In the genomic region with DNA sequence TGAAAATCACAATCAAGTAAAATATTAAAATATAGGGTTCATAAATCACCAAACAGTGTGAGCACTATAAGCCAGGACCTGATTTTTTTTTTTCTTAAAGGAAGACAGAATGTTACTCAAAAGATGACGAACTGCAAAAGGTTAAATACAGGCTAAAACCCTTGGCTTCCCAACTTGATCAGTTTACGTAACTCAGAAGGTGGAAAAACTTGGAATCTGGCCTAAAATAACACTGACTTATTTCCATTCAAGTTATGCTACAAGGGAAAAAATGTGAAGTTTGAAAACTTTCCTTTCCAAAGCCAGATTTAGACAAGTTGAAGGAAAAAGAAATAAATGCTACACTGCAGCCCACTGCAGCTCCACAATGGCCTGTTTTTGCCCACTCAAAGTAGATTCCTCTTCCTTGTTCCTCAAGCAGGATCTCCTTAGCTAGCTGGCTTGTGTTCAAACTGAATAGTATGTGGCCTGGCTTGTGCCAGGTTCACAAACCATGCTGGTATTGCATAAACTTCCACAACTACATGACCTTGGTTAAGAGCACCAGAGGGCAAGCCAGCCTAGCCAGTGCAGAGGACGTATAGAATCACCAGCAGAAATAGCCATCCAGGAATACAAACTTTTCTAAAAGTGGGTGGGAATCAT, we compare ENCODE assay signal across 1 cellular context.
A peak's percentile ranks its signal among the peaks of the same experiment; 100 is the strongest.
TF ChIP-seq lines count a peak whose summit lies in the region.

No MANE protein-coding gene starts in this region.

TF ChIP-seq in HepG2, 621 proteins besides CTCF, POLR2A, EP300 and RAD21 (continued from another document and continues in another):
- TF ChIP-seq RXRB (CRISPR knock-in tag; IDR thresholded peaks at IDR 0.05; ENCODE audit: borderline replicate concordance) (peak; percentile 89), RERE (CRISPR knock-in tag; IDR thresholded peaks at IDR 0.05; ENCODE audit: low read depth) (0 out of 2 replicates have a peak, but pooled peaks have one; percentile 26), HDAC2 (CRISPR knock-in tag; IDR thresholded peaks at IDR 0.05) (peak; percentile 54; the same call in 1 of the 2 replicates), MNT (IDR thresholded peaks at IDR 0.05) (0 out of 2 replicates have a peak, but pooled peaks have one; percentile 5), PHF21A (CRISPR knock-in tag; IDR thresholded peaks at IDR 0.05) (peak; percentile 56; the same call in 1 of the 2 replicates), NR2F2 (IDR thresholded peaks at IDR 0.05; ENCODE audit: borderline replicate concordance, low read depth) (0 out of 2 replicates have a peak, but pooled peaks have one; percentile 31), NR2F6 (IDR thresholded peaks at IDR 0.05) (peak; percentile 34), NR2F6 (CRISPR knock-in tag; IDR thresholded peaks at IDR 0.05) (peak; percentile 68), SIN3A (IDR thresholded peaks at IDR 0.05; ENCODE audit: borderline replicate concordance, low read depth, low read length) (no peak), SOX6 (IDR thresholded peaks at IDR 0.05) (no peak), SOX6 (CRISPR knock-in tag; IDR thresholded peaks at IDR 0.05) (peak; percentile 73), ZSCAN22 (CRISPR knock-in tag; IDR thresholded peaks at IDR 0.05) (no peak), ZNF30 (CRISPR knock-in tag; IDR thresholded peaks at IDR 0.05) (no peak), RARA (CRISPR knock-in tag; IDR thresholded peaks at IDR 0.05) (peak; percentile 84), AKAP8 (CRISPR knock-in tag; IDR thresholded peaks at IDR 0.05) (no peak), ZNF264 (CRISPR knock-in tag; IDR thresholded peaks at IDR 0.05) (peak; percentile 65; the same call in 1 of the 2 replicates), ZFY (CRISPR knock-in tag; IDR thresholded peaks at IDR 0.05) (peak; percentile 41; the same call in 1 of the 2 replicates), POGZ (CRISPR knock-in tag; IDR thresholded peaks at IDR 0.05) (peak; percentile 34), ZMYM4 (CRISPR knock-in tag; IDR thresholded peaks at IDR 0.05) (peak; percentile 48; the same call in 1 of the 2 replicates), ZSCAN21 (CRISPR knock-in tag; IDR thresholded peaks at IDR 0.05; ENCODE audit: borderline replicate concordance) (no peak), TAF15 (IDR thresholded peaks at IDR 0.05; ENCODE audit: low read depth, low read length, poor library complexity, severe bottlenecking) (no peak), ZBTB7B (CRISPR knock-in tag; IDR thresholded peaks at IDR 0.05) (no peak), NCOR1 (IDR thresholded peaks at IDR 0.05; ENCODE audit: borderline replicate concordance, low read length) (0 out of 2 replicates have a peak, but pooled peaks have one; percentile 20), TEAD3 (CRISPR knock-in tag; optimal IDR thresholded peaks at IDR 0.05; ENCODE audit: borderline replicate concordance) (peak; percentile 66), SAP130 (CRISPR knock-in tag; IDR thresholded peaks at IDR 0.05; ENCODE audit: low read depth) (peak; percentile 62), ZFP37 (CRISPR knock-in tag; IDR thresholded peaks at IDR 0.05; ENCODE audit: borderline replicate concordance) (no peak), ZNF160 (CRISPR knock-in tag; IDR thresholded peaks at IDR 0.05) (no peak), DMAP1 (CRISPR knock-in tag; IDR thresholded peaks at IDR 0.05) (peak; percentile 37), NR2F1 (CRISPR knock-in tag; IDR thresholded peaks at IDR 0.05) (peak in 1 of 2 experiments; percentile 30; a peak in 1 of 4 replicates), ZNF496 (CRISPR knock-in tag; IDR thresholded peaks at IDR 0.05; ENCODE audit: insufficient replicate concordance) (no peak), CEBPB (IDR thresholded peaks at IDR 0.05; ENCODE audit: borderline replicate concordance, low read depth, low read length) (peak; percentile 86), ZNF644 (CRISPR knock-in tag; IDR thresholded peaks at IDR 0.05; ENCODE audit: low read depth) (peak; percentile 76), ZNF614 (CRISPR knock-in tag; IDR thresholded peaks at IDR 0.05; ENCODE audit: borderline replicate concordance) (0 out of 2 replicates have a peak, but pooled peaks have one; percentile 27)
- TF ChIP-seq, protein P1, sequence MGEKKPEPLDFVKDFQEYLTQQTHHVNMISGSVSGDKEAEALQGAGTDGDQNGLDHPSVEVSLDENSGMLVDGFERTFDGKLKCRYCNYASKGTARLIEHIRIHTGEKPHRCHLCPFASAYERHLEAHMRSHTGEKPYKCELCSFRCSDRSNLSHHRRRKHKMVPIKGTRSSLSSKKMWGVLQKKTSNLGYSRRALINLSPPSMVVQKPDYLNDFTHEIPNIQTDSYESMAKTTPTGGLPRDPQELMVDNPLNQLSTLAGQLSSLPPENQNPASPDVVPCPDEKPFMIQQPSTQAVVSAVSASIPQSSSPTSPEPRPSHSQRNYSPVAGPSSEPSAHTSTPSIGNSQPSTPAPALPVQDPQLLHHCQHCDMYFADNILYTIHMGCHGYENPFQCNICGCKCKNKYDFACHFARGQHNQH (CRISPR knock-in tag; IDR thresholded peaks at IDR 0.05), result peak; percentile 49; the same call in 1 of the 2 replicates
- TF ChIP-seq, protein P2, sequence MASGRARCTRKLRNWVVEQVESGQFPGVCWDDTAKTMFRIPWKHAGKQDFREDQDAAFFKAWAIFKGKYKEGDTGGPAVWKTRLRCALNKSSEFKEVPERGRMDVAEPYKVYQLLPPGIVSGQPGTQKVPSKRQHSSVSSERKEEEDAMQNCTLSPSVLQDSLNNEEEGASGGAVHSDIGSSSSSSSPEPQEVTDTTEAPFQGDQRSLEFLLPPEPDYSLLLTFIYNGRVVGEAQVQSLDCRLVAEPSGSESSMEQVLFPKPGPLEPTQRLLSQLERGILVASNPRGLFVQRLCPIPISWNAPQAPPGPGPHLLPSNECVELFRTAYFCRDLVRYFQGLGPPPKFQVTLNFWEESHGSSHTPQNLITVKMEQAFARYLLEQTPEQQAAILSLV (CRISPR knock-in tag; IDR thresholded peaks at IDR 0.05; ENCODE audit: borderline replicate concordance), result 0 out of 2 replicates have a peak, but pooled peaks have one; percentile 50
- TF ChIP-seq, protein P3, sequence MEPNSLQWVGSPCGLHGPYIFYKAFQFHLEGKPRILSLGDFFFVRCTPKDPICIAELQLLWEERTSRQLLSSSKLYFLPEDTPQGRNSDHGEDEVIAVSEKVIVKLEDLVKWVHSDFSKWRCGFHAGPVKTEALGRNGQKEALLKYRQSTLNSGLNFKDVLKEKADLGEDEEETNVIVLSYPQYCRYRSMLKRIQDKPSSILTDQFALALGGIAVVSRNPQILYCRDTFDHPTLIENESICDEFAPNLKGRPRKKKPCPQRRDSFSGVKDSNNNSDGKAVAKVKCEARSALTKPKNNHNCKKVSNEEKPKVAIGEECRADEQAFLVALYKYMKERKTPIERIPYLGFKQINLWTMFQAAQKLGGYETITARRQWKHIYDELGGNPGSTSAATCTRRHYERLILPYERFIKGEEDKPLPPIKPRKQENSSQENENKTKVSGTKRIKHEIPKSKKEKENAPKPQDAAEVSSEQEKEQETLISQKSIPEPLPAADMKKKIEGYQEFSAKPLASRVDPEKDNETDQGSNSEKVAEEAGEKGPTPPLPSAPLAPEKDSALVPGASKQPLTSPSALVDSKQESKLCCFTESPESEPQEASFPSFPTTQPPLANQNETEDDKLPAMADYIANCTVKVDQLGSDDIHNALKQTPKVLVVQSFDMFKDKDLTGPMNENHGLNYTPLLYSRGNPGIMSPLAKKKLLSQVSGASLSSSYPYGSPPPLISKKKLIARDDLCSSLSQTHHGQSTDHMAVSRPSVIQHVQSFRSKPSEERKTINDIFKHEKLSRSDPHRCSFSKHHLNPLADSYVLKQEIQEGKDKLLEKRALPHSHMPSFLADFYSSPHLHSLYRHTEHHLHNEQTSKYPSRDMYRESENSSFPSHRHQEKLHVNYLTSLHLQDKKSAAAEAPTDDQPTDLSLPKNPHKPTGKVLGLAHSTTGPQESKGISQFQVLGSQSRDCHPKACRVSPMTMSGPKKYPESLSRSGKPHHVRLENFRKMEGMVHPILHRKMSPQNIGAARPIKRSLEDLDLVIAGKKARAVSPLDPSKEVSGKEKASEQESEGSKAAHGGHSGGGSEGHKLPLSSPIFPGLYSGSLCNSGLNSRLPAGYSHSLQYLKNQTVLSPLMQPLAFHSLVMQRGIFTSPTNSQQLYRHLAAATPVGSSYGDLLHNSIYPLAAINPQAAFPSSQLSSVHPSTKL (CRISPR knock-in tag; IDR thresholded peaks at IDR 0.05), result peak; percentile 91
- TF ChIP-seq, protein P4, sequence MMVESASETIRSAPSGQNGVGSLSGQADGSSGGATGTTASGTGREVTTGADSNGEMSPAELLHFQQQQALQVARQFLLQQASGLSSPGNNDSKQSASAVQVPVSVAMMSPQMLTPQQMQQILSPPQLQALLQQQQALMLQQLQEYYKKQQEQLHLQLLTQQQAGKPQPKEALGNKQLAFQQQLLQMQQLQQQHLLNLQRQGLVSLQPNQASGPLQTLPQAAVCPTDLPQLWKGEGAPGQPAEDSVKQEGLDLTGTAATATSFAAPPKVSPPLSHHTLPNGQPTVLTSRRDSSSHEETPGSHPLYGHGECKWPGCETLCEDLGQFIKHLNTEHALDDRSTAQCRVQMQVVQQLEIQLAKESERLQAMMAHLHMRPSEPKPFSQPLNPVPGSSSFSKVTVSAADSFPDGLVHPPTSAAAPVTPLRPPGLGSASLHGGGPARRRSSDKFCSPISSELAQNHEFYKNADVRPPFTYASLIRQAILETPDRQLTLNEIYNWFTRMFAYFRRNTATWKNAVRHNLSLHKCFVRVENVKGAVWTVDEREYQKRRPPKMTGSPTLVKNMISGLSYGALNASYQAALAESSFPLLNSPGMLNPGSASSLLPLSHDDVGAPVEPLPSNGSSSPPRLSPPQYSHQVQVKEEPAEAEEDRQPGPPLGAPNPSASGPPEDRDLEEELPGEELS (CRISPR knock-in tag; IDR thresholded peaks at IDR 0.05), result peak; percentile 41
- TF ChIP-seq, protein P5, sequence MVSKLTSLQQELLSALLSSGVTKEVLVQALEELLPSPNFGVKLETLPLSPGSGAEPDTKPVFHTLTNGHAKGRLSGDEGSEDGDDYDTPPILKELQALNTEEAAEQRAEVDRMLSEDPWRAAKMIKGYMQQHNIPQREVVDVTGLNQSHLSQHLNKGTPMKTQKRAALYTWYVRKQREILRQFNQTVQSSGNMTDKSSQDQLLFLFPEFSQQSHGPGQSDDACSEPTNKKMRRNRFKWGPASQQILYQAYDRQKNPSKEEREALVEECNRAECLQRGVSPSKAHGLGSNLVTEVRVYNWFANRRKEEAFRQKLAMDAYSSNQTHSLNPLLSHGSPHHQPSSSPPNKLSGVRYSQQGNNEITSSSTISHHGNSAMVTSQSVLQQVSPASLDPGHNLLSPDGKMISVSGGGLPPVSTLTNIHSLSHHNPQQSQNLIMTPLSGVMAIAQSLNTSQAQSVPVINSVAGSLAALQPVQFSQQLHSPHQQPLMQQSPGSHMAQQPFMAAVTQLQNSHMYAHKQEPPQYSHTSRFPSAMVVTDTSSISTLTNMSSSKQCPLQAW (CRISPR knock-in tag; IDR thresholded peaks at IDR 0.05), result peak; percentile 32; the same call in 1 of the 2 replicates
- TF ChIP-seq, protein P6, sequence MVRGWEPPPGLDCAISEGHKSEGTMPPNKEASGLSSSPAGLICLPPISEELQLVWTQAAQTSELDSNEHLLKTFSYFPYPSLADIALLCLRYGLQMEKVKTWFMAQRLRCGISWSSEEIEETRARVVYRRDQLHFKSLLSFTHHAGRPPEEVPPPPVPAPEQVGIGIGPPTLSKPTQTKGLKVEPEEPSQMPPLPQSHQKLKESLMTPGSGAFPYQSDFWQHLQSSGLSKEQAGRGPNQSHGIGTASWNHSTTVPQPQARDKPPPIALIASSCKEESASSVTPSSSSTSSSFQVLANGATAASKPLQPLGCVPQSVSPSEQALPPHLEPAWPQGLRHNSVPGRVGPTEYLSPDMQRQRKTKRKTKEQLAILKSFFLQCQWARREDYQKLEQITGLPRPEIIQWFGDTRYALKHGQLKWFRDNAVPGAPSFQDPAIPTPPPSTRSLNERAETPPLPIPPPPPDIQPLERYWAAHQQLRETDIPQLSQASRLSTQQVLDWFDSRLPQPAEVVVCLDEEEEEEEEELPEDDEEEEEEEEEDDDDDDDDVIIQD (CRISPR knock-in tag; IDR thresholded peaks at IDR 0.05; ENCODE audit: low read depth), result 0 out of 2 replicates have a peak, but pooled peaks have one; percentile 34
